ENCODE assay signal across 17 cellular contexts in the genomic region with DNA sequence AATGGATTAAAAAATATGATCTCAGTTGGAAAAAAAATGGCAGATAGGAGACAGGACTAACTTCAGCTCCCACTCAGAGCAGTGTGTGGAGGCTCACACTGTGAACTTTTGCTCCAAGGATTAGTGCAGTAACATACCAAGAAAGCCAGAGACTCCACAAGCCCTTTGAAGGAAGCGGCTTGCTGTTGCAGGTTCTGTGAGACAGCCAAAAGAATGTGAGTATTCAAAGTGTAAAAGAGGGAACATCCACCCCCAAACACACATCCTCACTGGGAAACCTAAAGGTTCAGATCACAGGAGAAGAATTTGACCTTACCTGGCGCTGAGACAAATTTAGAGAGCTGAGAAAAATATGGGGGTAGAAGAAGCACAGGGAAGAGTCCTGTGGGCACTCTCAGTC.
DNase-seq lines count a peak whose midpoint lies in the region; ATAC-seq and TF ChIP-seq lines count a peak whose summit lies in the region.
"Had no signal": no experiment of that assay in that cellular context is flagged by ENCODE, and none has a peak within 500 bp of the region (broad histone marks: within the 10 kb centered on the region; RNA-seq: fewer than 3 reads in every experiment).

No MANE protein-coding gene starts in this region.

- CTCF ChIA-PET in PC-9 (lab: Charles Lee), result no interaction called here

- no peaks in the 10 kb centered on the region; the same call in 1 of the 2 replicates for H3K9me3 ChIP-seq in PC-9 (ENCODE audit: insufficient read depth, low read depth)

- no peaks in the 10 kb centered on the region for H3K27me3 ChIP-seq in PC-9 (ENCODE audit: insufficient read depth, low read depth)

- H3K4me1 ChIP-seq in PC-9 (replicated peaks; ENCODE audit: insufficient read depth), result peaks cover 30% of the 10 kb centered on the region

- H3K4me3 ChIP-seq in PC-9, result peak overlapping the region; percentile 35; the same call in 1 of the 2 replicates
- no peak overlapping the region for H3K4me3 ChIP-seq in epithelial cell of esophagus (ENCODE audit: low read length)
- H3K4me3 ChIP-seq: lung had no signal

- H3K27ac ChIP-seq in PC-9, result peak overlapping the region; percentile 99
- H3K27ac ChIP-seq: KMS-11 had no signal

- peaks cover 20% of the 10 kb centered on the region for H3F3A ChIP-seq in PC-9 (ENCODE audit: insufficient read depth, low read depth)

- H3K9me2 ChIP-seq in PC-9 (ENCODE audit: insufficient read depth), result no peaks in the 10 kb centered on the region

- peak overlapping the region; percentile 75 for H3K4me2 ChIP-seq in PC-9
- H3K4me2 ChIP-seq: KMS-11 had no signal

- peak overlapping the region; percentile 72 for H2AFZ ChIP-seq in PC-9

- POLR2A ChIA-PET in PC-9 (lab: Charles Lee; ENCODE audit: unreplicated experiment), result no interaction called here

- ATAC-seq in HG02870 (IDR thresholded peaks at IDR 0.05; ENCODE audit: unreplicated experiment), result no peak

- no peaks in the 10 kb centered on the region for H3K36me3 ChIP-seq in PC-9 (ENCODE audit: low read depth)

- DNase-seq in ELF-1 (ENCODE audit: low read depth, low spot score), result peak; percentile 72
- DNase-seq in PC-9, result peak; percentile 53 to 91
- DNase-seq in epithelial cell of esophagus (ENCODE audit: low read depth), result peak; percentile 20
- DNase-seq in renal cortical epithelial cell (ENCODE audit: low read depth), result peak; percentile 60
- no peak for DNase-seq in COLO829 (ENCODE audit: low spot score)
- DNase-seq in OCI-M2 (lab: John Stamatoyannopoulos, UW; ENCODE audit: unreplicated experiment), result no peak
- no peak for DNase-seq in HuH-7.5 (ENCODE audit: low spot score)
- DNase-seq: activated CD4-positive, alpha-beta T cell treated with anti-CD3 and anti-CD28 coated beads for 48 hours; activated naive CD4-positive, alpha-beta T cell treated with anti-CD3 and anti-CD28 coated beads for 36 hours; foreskin fibroblast; NCI-H1105 treated with DMSO at 0.1 percent for 48 hours; SHP77; small intestine; T-helper 9 cell had no signal

- BruUV-seq in PC-9 (replicated peaks; lab: Mats Ljungman, UMichigan), result no TSS peak

- no peaks in the 10 kb centered on the region for H4K20me1 ChIP-seq in PC-9 (ENCODE audit: insufficient read depth)

- intact Hi-C loops in PC-9 (cut with micrococcal nuclease; ENCODE audit: unreplicated experiment), result loop anchor here (1.0 to 5.0 kb wide), 5 partner anchors 20 to 284 kb away; a partner anchor contains a TSS

- TF ChIP-seq CTCF in PC-9 (conservative IDR thresholded peaks at IDR 0.05), result no peak
- no peak for TF ChIP-seq CTCF in epithelial cell of esophagus (IDR thresholded peaks at IDR 0.05; ENCODE audit: insufficient read depth, low read depth, low read length, missing control alignments)

- no peaks in the 10 kb centered on the region for H3K79me2 ChIP-seq in PC-9 (ENCODE audit: low read depth)

Comparison
In these comparisons a context has a peak if more than half of its experiments do, and no peak if none do; other contexts are left out.
1. DNase-seq: peak in ELF-1 (single experiment), PC-9 (2 of 2), epithelial cell of esophagus (single experiment) and renal cortical epithelial cell (single experiment); none in COLO829 (single experiment), OCI-M2 (single experiment) and HuH-7.5 (single experiment).